Comparison of ENCODE assay signal across 11 cellular contexts in the genomic region with DNA sequence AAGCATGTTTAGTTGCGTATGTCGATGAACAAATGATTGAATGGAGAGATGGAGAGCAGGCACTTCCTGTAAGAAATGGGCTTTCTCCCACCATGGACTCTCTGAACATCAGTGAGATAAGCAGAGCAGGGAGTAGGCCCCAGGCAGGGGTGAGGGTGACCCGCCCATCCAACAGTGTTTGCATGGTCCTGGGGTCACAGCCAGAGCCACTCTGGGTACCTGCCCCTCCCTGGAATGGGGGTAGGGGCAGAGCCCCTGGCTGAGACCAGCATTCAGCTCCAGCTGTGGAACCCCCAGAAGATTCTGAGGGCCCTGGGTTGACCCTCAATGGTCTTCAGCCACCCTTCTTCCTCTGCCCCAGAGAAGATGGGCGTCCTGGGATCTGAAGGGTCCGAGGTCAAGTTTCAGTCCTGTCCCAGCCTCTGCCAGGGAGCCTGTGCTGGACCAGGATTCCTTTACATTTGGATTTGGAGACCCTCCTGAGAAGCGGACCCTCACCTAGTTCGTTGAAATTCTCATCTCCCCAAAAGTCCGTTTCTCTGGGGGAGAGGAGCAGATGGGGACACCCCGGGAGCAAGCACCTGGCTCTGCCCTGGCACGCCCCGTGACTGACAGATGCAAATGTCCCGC. TPM values are rescaled to one million over a fixed set of nuclear protein-coding genes. Genes with fewer than 3 reads are reported as not detected.
A peak's percentile ranks its signal among the peaks of the same experiment; 100 is the strongest.
DNase-seq lines count a peak whose midpoint lies in the region; ATAC-seq and TF ChIP-seq lines count a peak whose summit lies in the region.
"Had no signal": no experiment of that assay in that cellular context is flagged by ENCODE, and none has a peak within 500 bp of the region (broad histone marks: within the 10 kb centered on the region; RNA-seq: fewer than 3 reads in every experiment).

No MANE protein-coding gene starts in this region.

- H3K27ac Mint-ChIP-seq in stimulated activated naive CD8-positive, alpha-beta T cell treated with anti-CD3 and anti-CD28 coated beads, Interleukin-15, Interleukin-2, amounts not matched to agents 100 ng/mL and 50 ng/mL, for 24 hours = no peak overlapping the region
- no peak overlapping the region for H3K27ac Mint-ChIP-seq in stimulated activated naive CD8-positive, alpha-beta T cell treated with anti-CD3 and anti-CD28 coated beads, Interleukin-15, amount 100 ng/mL, for 72 hours
- H3K27ac Mint-ChIP-seq in activated naive CD8-positive, alpha-beta T cell treated with anti-CD3 and anti-CD28 coated beads, Interleukin-2, amount 50 U/mL, for 24 hours = no peak overlapping the region
- H3K27ac Mint-ChIP-seq in mesothelial cell of epicardium = no peak overlapping the region

- TF ChIP-seq CTCF in mesothelial cell of epicardium (IDR thresholded peaks at IDR 0.05; ENCODE audit: unreplicated experiment) = no peak

- H3K4me1 Mint-ChIP-seq in stimulated activated naive CD8-positive, alpha-beta T cell treated with anti-CD3 and anti-CD28 coated beads, Interleukin-15, Interleukin-2, amounts not matched to agents 100 ng/mL and 50 ng/mL, for 24 hours (ENCODE audit: low read depth) = peaks cover 46% of the 10 kb centered on the region
- peaks cover 75% of the 10 kb centered on the region for H3K4me1 Mint-ChIP-seq in stimulated activated naive CD8-positive, alpha-beta T cell treated with anti-CD3 and anti-CD28 coated beads, Interleukin-15, amount 100 ng/mL, for 72 hours
- H3K4me1 Mint-ChIP-seq in activated naive CD8-positive, alpha-beta T cell treated with anti-CD3 and anti-CD28 coated beads, Interleukin-2, amount 50 U/mL, for 24 hours = peaks cover 44% of the 10 kb centered on the region
- H3K4me1 Mint-ChIP-seq in mesothelial cell of epicardium = peaks cover 39% of the 10 kb centered on the region

- no peak for ATAC-seq in stimulated activated naive CD8-positive, alpha-beta T cell treated with anti-CD3 and anti-CD28 coated beads, Interleukin-15, amount 100 ng/mL, for 72 hours
- ATAC-seq in activated naive CD8-positive, alpha-beta T cell treated with anti-CD3 and anti-CD28 coated beads, Interleukin-2, amount 50 U/mL, for 24 hours = no peak
- no peak for ATAC-seq in GM18858 (IDR thresholded peaks at IDR 0.05; ENCODE audit: unreplicated experiment)

- H3K27me3 Mint-ChIP-seq in stimulated activated naive CD8-positive, alpha-beta T cell treated with anti-CD3 and anti-CD28 coated beads, Interleukin-15, Interleukin-2, amounts not matched to agents 100 ng/mL and 50 ng/mL, for 24 hours = peaks cover 38% of the 10 kb centered on the region
- peaks cover 58% of the 10 kb centered on the region for H3K27me3 Mint-ChIP-seq in stimulated activated naive CD8-positive, alpha-beta T cell treated with anti-CD3 and anti-CD28 coated beads, Interleukin-15, amount 100 ng/mL, for 72 hours
- peaks cover 43% of the 10 kb centered on the region for H3K27me3 Mint-ChIP-seq in activated naive CD8-positive, alpha-beta T cell treated with anti-CD3 and anti-CD28 coated beads, Interleukin-2, amount 50 U/mL, for 24 hours
- peaks cover 69% of the 10 kb centered on the region for H3K27me3 Mint-ChIP-seq in mesothelial cell of epicardium (ENCODE audit: low read depth)

- H3K4me3 Mint-ChIP-seq in stimulated activated naive CD8-positive, alpha-beta T cell treated with anti-CD3 and anti-CD28 coated beads, Interleukin-15, Interleukin-2, amounts not matched to agents 100 ng/mL and 50 ng/mL, for 24 hours = peak overlapping the region; percentile 79
- peak overlapping the region in 1 of 2 donors; percentile 73 for H3K4me3 Mint-ChIP-seq in stimulated activated naive CD8-positive, alpha-beta T cell treated with anti-CD3 and anti-CD28 coated beads, Interleukin-15, amount 100 ng/mL, for 72 hours
- peak overlapping the region; percentile 12 for H3K4me3 Mint-ChIP-seq in activated naive CD8-positive, alpha-beta T cell treated with anti-CD3 and anti-CD28 coated beads, Interleukin-2, amount 50 U/mL, for 24 hours
- H3K4me3 Mint-ChIP-seq in mesothelial cell of epicardium = peak overlapping the region; percentile 55

- no peaks in the 10 kb centered on the region for H3K9me3 Mint-ChIP-seq in stimulated activated naive CD8-positive, alpha-beta T cell treated with anti-CD3 and anti-CD28 coated beads, Interleukin-15, Interleukin-2, amounts not matched to agents 100 ng/mL and 50 ng/mL, for 24 hours
- no peaks in the 10 kb centered on the region for H3K9me3 Mint-ChIP-seq in stimulated activated naive CD8-positive, alpha-beta T cell treated with anti-CD3 and anti-CD28 coated beads, Interleukin-15, amount 100 ng/mL, for 72 hours
- no peaks in the 10 kb centered on the region for H3K9me3 Mint-ChIP-seq in activated naive CD8-positive, alpha-beta T cell treated with anti-CD3 and anti-CD28 coated beads, Interleukin-2, amount 50 U/mL, for 24 hours
- no peaks in the 10 kb centered on the region for H3K9me3 Mint-ChIP-seq in mesothelial cell of epicardium

- H3K36me3 Mint-ChIP-seq in stimulated activated naive CD8-positive, alpha-beta T cell treated with anti-CD3 and anti-CD28 coated beads, Interleukin-15, Interleukin-2, amounts not matched to agents 100 ng/mL and 50 ng/mL, for 24 hours (ENCODE audit: low read depth) = peaks cover 33% of the 10 kb centered on the region
- H3K36me3 Mint-ChIP-seq in activated naive CD8-positive, alpha-beta T cell treated with anti-CD3 and anti-CD28 coated beads, Interleukin-2, amount 50 U/mL, for 24 hours (ENCODE audit: low read depth) = peaks cover 35% of the 10 kb centered on the region
- H3K36me3 Mint-ChIP-seq in mesothelial cell of epicardium = peaks cover 8% of the 10 kb centered on the region

- no peak for DNase-seq in stimulated activated naive CD8-positive, alpha-beta T cell treated with anti-CD3 and anti-CD28 coated beads, Interleukin-15, amount 100 ng/mL, for 72 hours
- DNase-seq in activated naive CD8-positive, alpha-beta T cell treated with anti-CD3 and anti-CD28 coated beads, Interleukin-2, amount 50 U/mL, for 24 hours = no peak
- DNase-seq in mesothelial cell of epicardium (ENCODE audit: low spot score in 2 of 2, unreplicated experiment in 2 of 2) = no peak
- DNase-seq in T-helper 9 cell = no peak
- no peak for DNase-seq in AG08396 (ENCODE audit: low spot score)
- no peak for DNase-seq in dedifferentiated amniotic fluid mesenchymal stem cell (ENCODE audit: extremely low spot score)
- DNase-seq: activated T-cell treated with anti-CD3 and anti-CD28 coated beads, Interleukin-2, amount 50 U/mL, for 1 hour; caudate nucleus had no signal

RNA-seq across cellular contexts. Expression of a gene that starts 2.4 kb away (rescaled TPM):
- not detected in 3 replicates for total RNA-seq in mesothelial cell of epicardium
- total RNA-seq: T-helper 1 cell treated with Interleukin-12 subunit alpha and Interleukin-12 subunit beta and Interleukin-4 antibody, amounts not matched to agents 30 ng/mL and 1 ng/mL, for 36 hours had no signal

RNA-seq across cellular contexts. Expression of a gene that starts 5.0 kb away (rescaled TPM):
- 42.4 to 45.6 TPM (median 45.2 TPM) in 3 replicates for total RNA-seq in mesothelial cell of epicardium

RNA-seq across cellular contexts. Expression of a gene that starts 40.0 kb away (rescaled TPM):
- 162 to 168 TPM (median 165 TPM) in 3 replicates for total RNA-seq in mesothelial cell of epicardium
